9 cellular contexts compared by ENCODE assay signal in the genomic region with DNA sequence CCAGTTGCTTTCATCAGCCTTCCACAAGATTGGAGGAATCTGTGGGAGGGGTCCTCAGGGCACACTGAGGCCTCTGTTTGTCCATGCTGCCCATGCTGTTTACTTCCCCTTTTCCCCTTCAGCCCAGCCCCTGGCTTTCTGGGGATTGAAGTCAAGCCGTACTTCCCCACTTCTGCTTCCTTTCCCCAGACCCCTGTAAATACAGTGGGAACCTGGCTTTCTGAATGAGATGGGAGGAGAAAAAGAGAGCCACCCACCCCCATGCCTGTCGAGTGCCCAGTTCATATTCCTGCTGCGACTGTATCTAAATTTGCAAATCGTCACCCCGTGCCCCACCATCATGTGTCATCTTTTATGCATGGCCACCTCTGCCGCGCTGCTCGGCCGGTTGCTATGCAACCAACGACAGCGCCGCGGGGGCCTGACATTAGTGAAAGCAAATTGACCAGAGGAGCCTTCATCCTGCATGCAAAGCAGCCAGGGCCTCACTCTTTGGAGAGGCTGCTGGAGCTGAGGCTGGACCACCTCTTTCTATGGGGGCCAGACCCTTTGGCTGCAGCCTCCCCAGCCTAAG.
DNase-seq lines count a peak whose midpoint lies in the region; ATAC-seq and TF ChIP-seq lines count a peak whose summit lies in the region.
"Had no signal": no experiment of that assay in that cellular context is flagged by ENCODE, and none has a peak within 500 bp of the region (broad histone marks: within the 10 kb centered on the region; RNA-seq: fewer than 3 reads in every experiment).

No MANE protein-coding gene starts in this region.

- H3K79me2 ChIP-seq in SU-DHL-6 (ENCODE audit: insufficient read depth, low read length), result no peaks in the 10 kb centered on the region

- no peak overlapping the region for H3K9ac ChIP-seq in SU-DHL-6 (ENCODE audit: low read length)
- H3K9ac ChIP-seq in mesenchymal stem cell (ENCODE audit: low read length), result no peak overlapping the region

- H3K9me2 ChIP-seq in SU-DHL-6 (replicated peaks; ENCODE audit: insufficient read depth, low read length), result no peaks in the 10 kb centered on the region

- no peaks in the 10 kb centered on the region for H3K4me1 Mint-ChIP-seq in CD8-positive, alpha-beta memory T cell

- H3K4me2 ChIP-seq in SU-DHL-6 (ENCODE audit: low read depth, low read length, poor library complexity, severe bottlenecking), result peak overlapping the region; percentile 16
- H3K4me2 ChIP-seq in mesenchymal stem cell (ENCODE audit: low read length, poor library complexity, severe bottlenecking), result no peak overlapping the region

- no peaks in the 10 kb centered on the region for H3F3A ChIP-seq in SU-DHL-6 (ENCODE audit: insufficient read depth)

- H3K9me3 ChIP-seq in SU-DHL-6 (ENCODE audit: insufficient read depth, low read length), result no peaks in the 10 kb centered on the region
- H3K9me3 ChIP-seq in mesenchymal stem cell (ENCODE audit: control insufficient read depth, low read length), result no peaks in the 10 kb centered on the region
- H3K9me3 ChIP-seq in CD8-positive, alpha-beta memory T cell (ENCODE audit: low read length), result no peaks in the 10 kb centered on the region

- TF ChIP-seq CTCF in SU-DHL-6 (IDR thresholded peaks at IDR 0.05; ENCODE audit: insufficient read depth, low read length, poor library complexity, severe bottlenecking), result no peak

- H2BK15ac ChIP-seq in mesenchymal stem cell (ENCODE audit: low read depth, poor library complexity, severe bottlenecking), result no peak overlapping the region

- peak; percentile 97 for DNase-seq in COLO668 (lab: John Stamatoyannopoulos, UW; ENCODE audit: unreplicated experiment)
- no peak for DNase-seq in cardiac septum (ENCODE audit: low spot score)
- no peak for DNase-seq in mesenchymal stem cell
- DNase-seq in CD8-positive, alpha-beta memory T cell, result no peak
- no peak for DNase-seq in stimulated activated naive CD4-positive, alpha-beta T cell treated with Interleukin-2 at 50 U/mL for 16 hours (lab: John Stamatoyannopoulos, UW)

- H2BK12ac ChIP-seq in mesenchymal stem cell (ENCODE audit: low read length in 2 of 2), result no peak overlapping the region

- H3K27me3 Mint-ChIP-seq in CD8-positive, alpha-beta memory T cell, result peaks cover 21 to 24% of the 10 kb centered on the region in 2 donors

- no peak overlapping the region for H2BK120ac ChIP-seq in mesenchymal stem cell (ENCODE audit: low read depth, low read length)

- no peaks in the 10 kb centered on the region for H3K36me3 ChIP-seq in SU-DHL-6 (ENCODE audit: low read length)
- no peaks in the 10 kb centered on the region for H3K36me3 ChIP-seq in mesenchymal stem cell (ENCODE audit: control insufficient read depth in 1 of 2, insufficient read depth in 2 of 2, low read depth in 1 of 2, low read length in 2 of 2)
- H3K36me3 ChIP-seq in CD8-positive, alpha-beta memory T cell (ENCODE audit: insufficient read depth, low read length), result no peaks in the 10 kb centered on the region

- no peak overlapping the region for H2AK5ac ChIP-seq in mesenchymal stem cell (ENCODE audit: low read length, severe bottlenecking)

- no peak overlapping the region for H3K4me3 Mint-ChIP-seq in CD8-positive, alpha-beta memory T cell

- H3K18ac ChIP-seq in mesenchymal stem cell (ENCODE audit: low read depth in 1 of 2, low read length in 2 of 2), result no peak overlapping the region

- CTCF ChIA-PET in CD8-positive, alpha-beta memory T cell (lab: Charles Lee), result no interaction called here

- H3K4me3 ChIP-seq in SU-DHL-6 (ENCODE audit: insufficient read depth, low read length, poor library complexity, severe bottlenecking) (no peak overlapping the region), mesenchymal stem cell (ENCODE audit: insufficient read depth in 1 of 2, low read depth in 1 of 2, low read length in 2 of 2) (no peak overlapping the region)
- H3K4me3 ChIP-seq in CD8-positive, alpha-beta memory T cell (ENCODE audit: low read length), result no peak overlapping the region

- H3K27ac Mint-ChIP-seq in CD8-positive, alpha-beta memory T cell, result no peak overlapping the region

- H3K27me3 ChIP-seq in SU-DHL-6 (ENCODE audit: low read length) (no peaks in the 10 kb centered on the region), mesenchymal stem cell (ENCODE audit: control insufficient read depth in 1 of 2, insufficient read depth in 1 of 2, low read length in 2 of 2) (peaks cover 0 to 4% of the 10 kb centered on the region in 2 experiments)
- no peaks in the 10 kb centered on the region for H3K27me3 ChIP-seq in CD8-positive, alpha-beta memory T cell (ENCODE audit: insufficient read depth, low read length, poor library complexity, severe bottlenecking)

- H3K36me3 Mint-ChIP-seq in CD8-positive, alpha-beta memory T cell, result peaks cover 0 to 1% (median 0%) of the 10 kb centered on the region in 3 donors

- ATAC-seq in GM21360 (IDR thresholded peaks at IDR 0.05; ENCODE audit: unreplicated experiment) (peak; percentile 92), HG03520 (IDR thresholded peaks at IDR 0.05; ENCODE audit: unreplicated experiment) (peak; percentile 90)

- H3K4me1 ChIP-seq in mesenchymal stem cell (ENCODE audit: control insufficient read depth, insufficient read depth, low read depth, low read length), result peaks cover 2% of the 10 kb centered on the region
- H3K4me1 ChIP-seq in CD8-positive, alpha-beta memory T cell (ENCODE audit: insufficient read depth, low read length), result no peaks in the 10 kb centered on the region

- H2AFZ ChIP-seq in SU-DHL-6 (ENCODE audit: low read depth, low read length, severe bottlenecking) (no peak overlapping the region), mesenchymal stem cell (ENCODE audit: low read depth, low read length) (no peak overlapping the region)

- WGBS in mesenchymal stem cell, result 61% methylated on average over 13 of the region's 13 CpGs

- H3K4ac ChIP-seq in mesenchymal stem cell (ENCODE audit: low read depth in 1 of 2, low read length in 2 of 2), result no peak overlapping the region

- H4K8ac ChIP-seq in mesenchymal stem cell (ENCODE audit: low read length), result no peak overlapping the region

- no peaks in the 10 kb centered on the region for H3K79me1 ChIP-seq in mesenchymal stem cell (replicated peaks; ENCODE audit: low read length, poor library complexity, severe bottlenecking)

- no peak overlapping the region for H3K23ac ChIP-seq in mesenchymal stem cell (ENCODE audit: low read length in 2 of 2)

- H4K20me1 ChIP-seq in SU-DHL-6 (ENCODE audit: low read depth, low read length), result no peaks in the 10 kb centered on the region

- H2BK5ac ChIP-seq in mesenchymal stem cell (ENCODE audit: low read depth, low read length, poor library complexity, severe bottlenecking), result no peak overlapping the region

- POLR2A ChIA-PET in CD8-positive, alpha-beta memory T cell (lab: Charles Lee), result no interaction called here

- H4K91ac ChIP-seq in mesenchymal stem cell (ENCODE audit: low read length), result no peak overlapping the region

- no peaks in the 10 kb centered on the region for H3K9me3 Mint-ChIP-seq in CD8-positive, alpha-beta memory T cell

- H3K14ac ChIP-seq in mesenchymal stem cell (ENCODE audit: low read length in 2 of 2), result no peak overlapping the region

- intact Hi-C loops in cardiac septum (cut with DNase I), result no loop called here

- H3K27ac ChIP-seq in SU-DHL-6 (ENCODE audit: low read depth, low read length), result no peak overlapping the region
- H3K27ac ChIP-seq in mesenchymal stem cell (ENCODE audit: low read length, poor library complexity, severe bottlenecking), result no peak overlapping the region
- H3K27ac ChIP-seq in CD8-positive, alpha-beta memory T cell (ENCODE audit: low read depth, low read length), result no peak overlapping the region
- H3K27ac ChIP-seq: C4-2B had no signal
